In the genomic region with DNA sequence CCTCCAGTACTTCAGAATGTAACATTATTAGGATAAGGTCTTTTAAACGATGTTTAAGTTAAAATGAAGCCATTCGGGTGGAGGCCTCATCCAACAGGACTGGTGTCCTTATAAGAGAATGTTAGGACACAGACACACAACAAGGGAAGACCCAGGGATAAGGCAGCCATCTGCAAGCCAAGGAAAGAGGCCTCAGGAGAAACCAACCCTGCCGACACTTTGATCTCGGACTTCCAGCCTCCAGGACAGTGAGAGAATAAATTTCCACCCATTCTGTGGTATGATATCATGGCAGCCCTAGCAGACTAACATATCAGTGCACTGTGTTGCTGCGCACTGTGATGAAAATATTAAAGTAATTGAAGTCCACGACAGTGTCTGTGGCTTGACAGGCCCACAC, we compare ENCODE assay signal across 18 cellular contexts.
DNase-seq lines count a peak whose midpoint lies in the region; ATAC-seq, FAIRE-seq and TF ChIP-seq lines count a peak whose summit lies in the region.
"Had no signal": no experiment of that assay in that cellular context is flagged by ENCODE, and none has a peak within 500 bp of the region (broad histone marks: within the 10 kb centered on the region; RNA-seq: fewer than 3 reads in every experiment).

No MANE protein-coding gene starts in this region.

- CTCF ChIA-PET in HEK293 (lab: Yijun Ruan, JAX) (interaction anchor here (0.8 kb wide), 1 partner anchor 50 kb away, joined by 3 read pairs; no protein-coding TSS in a partner anchor), endothelial cell of umbilical vein (lab: Charles Lee) (no interaction called here)
- CTCF ChIA-PET in activated CD4-positive, alpha-beta T cell treated with anti-CD3 and anti-CD28 coated beads, Interleukin-2, amount 10 ng/mL, durations not matched to agents 7 days and 5 days (lab: Charles Lee) = interaction anchor here (0.5 to 1.0 kb wide), 2 partner anchors 13 to 75 kb away, joined by 3 to 5 read pairs; no protein-coding TSS in a partner anchor

- H3K4me1 Mint-ChIP-seq in nephron = peaks cover 17% of the 10 kb centered on the region
- H3K4me1 Mint-ChIP-seq in activated CD4-positive, alpha-beta T cell treated with anti-CD3 and anti-CD28 coated beads, Interleukin-2, amount 10 ng/mL, durations not matched to agents 7 days and 5 days = no peaks in the 10 kb centered on the region

- H4K20me1 ChIP-seq in endothelial cell of umbilical vein (replicated peaks; ENCODE audit: control insufficient read depth, extremely low read depth, insufficient read depth, low read length) = no peaks in the 10 kb centered on the region

- intact Hi-C loops in endothelial cell of umbilical vein (cut with micrococcal nuclease) = loop anchor here (2.0 to 5.0 kb wide), 3 partner anchors 271 to 618 kb away; no protein-coding TSS in a partner anchor

- H3K36me3 ChIP-seq in HEK293 (ENCODE audit: control insufficient read depth in 2 of 2, insufficient read depth in 1 of 2, low read length in 2 of 2) (no peaks in the 10 kb centered on the region), endothelial cell of umbilical vein (ENCODE audit: control insufficient read depth in 2 of 2, extremely low read depth in 1 of 2, insufficient read depth in 2 of 2, low read length in 2 of 2) (no peaks in the 10 kb centered on the region)

- no peak overlapping the region for H3K4me2 ChIP-seq in endothelial cell of umbilical vein (ENCODE audit: insufficient read depth, low read length)

- no peak overlapping the region for H3K4me3 ChIP-seq in HEK293 (ENCODE audit: low read depth, low read length)
- no peak overlapping the region for H3K4me3 ChIP-seq in endothelial cell of umbilical vein (replicated peaks in 1 of 3; ENCODE audit: insufficient read depth in 1 of 3, low read depth in 1 of 3, low read length in 3 of 3)
- H3K4me3 ChIP-seq: GM23248 had no signal

- peaks cover 3% of the 10 kb centered on the region for H3K36me3 Mint-ChIP-seq in nephron (ENCODE audit: low read depth)
- no peaks in the 10 kb centered on the region for H3K36me3 Mint-ChIP-seq in activated CD4-positive, alpha-beta T cell treated with anti-CD3 and anti-CD28 coated beads, Interleukin-2, amount 10 ng/mL, durations not matched to agents 7 days and 5 days (ENCODE audit: low read depth)
- H3K36me3 Mint-ChIP-seq: CD4-positive, alpha-beta memory T cell had no signal

- H3K79me2 ChIP-seq in endothelial cell of umbilical vein (ENCODE audit: control insufficient read depth, insufficient read depth, low read length) = no peaks in the 10 kb centered on the region

- no peaks in the 10 kb centered on the region for H3K9me1 ChIP-seq in endothelial cell of umbilical vein (replicated peaks; ENCODE audit: control insufficient read depth, extremely low read depth, insufficient read depth, low read length)

- peak overlapping the region in 2 of 3 experiments; percentile 45 to 59 for H3K27ac Mint-ChIP-seq in nephron
- H3K27ac Mint-ChIP-seq in activated CD4-positive, alpha-beta T cell treated with anti-CD3 and anti-CD28 coated beads, Interleukin-2, amount 10 ng/mL, durations not matched to agents 7 days and 5 days = no peak overlapping the region

- POLR2A ChIA-PET in HEK293 (lab: Yijun Ruan, JAX) = no interaction called here
- POLR2A ChIA-PET in endothelial cell of umbilical vein (lab: Charles Lee) = no interaction called here
- POLR2A ChIA-PET in activated CD4-positive, alpha-beta T cell treated with anti-CD3 and anti-CD28 coated beads, Interleukin-2, amount 10 ng/mL, durations not matched to agents 7 days and 5 days (lab: Charles Lee) = no interaction called here

- dilution Hi-C loops in endothelial cell of umbilical vein (cut with MboI; ENCODE audit: extremely low pct_ligation_motif_present, low sequenced_read_pairs) = no loop called here

- no peak for ATAC-seq in GM18870 (IDR thresholded peaks at IDR 0.05; ENCODE audit: unreplicated experiment)

- TF ChIP-seq CTCF in HEK293 (tag by site-specific recombination; IDR thresholded peaks at IDR 0.05) (no peak), endothelial cell of umbilical vein (IDR thresholded peaks at IDR 0.05; ENCODE audit: extremely low read depth in 1 of 2, insufficient read depth in 1 of 2, low read depth in 1 of 2, low read length in 2 of 2) (no peak), nephron (IDR thresholded peaks at IDR 0.05; ENCODE audit: unreplicated experiment in 3 of 3) (no peak)

- H3K27me3 ChIP-seq in endothelial cell of umbilical vein (ENCODE audit: control insufficient read depth in 2 of 2, insufficient read depth in 2 of 2, low read length in 2 of 2) = peaks cover 0 to 2% of the 10 kb centered on the region in 2 experiments

- DNase-seq in endothelial cell of umbilical vein (ENCODE audit: low read depth, low spot score) = no peak
- no peak for DNase-seq in GM12891 (ENCODE audit: insufficient read length, low spot score)
- DNase-seq in activated CD4-positive, alpha-beta T cell treated with anti-CD3 and anti-CD28 coated beads, Interleukin-2, amount 10 ng/mL, durations not matched to agents 7 days and 5 days = no peak
- DNase-seq: C1 segment of cervical spinal cord; Calu3; CD4-positive, alpha-beta memory T cell; COR-L47; DMS79 treated with DMSO at 0.1 percent for 48 hours; GF-D8; GM23248; H7; HCEC 1CT had no signal

- H3K9me3 Mint-ChIP-seq in nephron = no peaks in the 10 kb centered on the region
- H3K9me3 Mint-ChIP-seq in activated CD4-positive, alpha-beta T cell treated with anti-CD3 and anti-CD28 coated beads, Interleukin-2, amount 10 ng/mL, durations not matched to agents 7 days and 5 days = no peaks in the 10 kb centered on the region

- H3K4me1 ChIP-seq in HEK293 (ENCODE audit: control insufficient read depth, insufficient read depth, low read length) (no peaks in the 10 kb centered on the region), endothelial cell of umbilical vein (ENCODE audit: control insufficient read depth, extremely low read depth, insufficient read depth, low read length) (peaks cover 26% of the 10 kb centered on the region)

- no peak overlapping the region for H3K4me3 Mint-ChIP-seq in nephron
- H3K4me3 Mint-ChIP-seq in activated CD4-positive, alpha-beta T cell treated with anti-CD3 and anti-CD28 coated beads, Interleukin-2, amount 10 ng/mL, durations not matched to agents 7 days and 5 days = no peak overlapping the region
- H3K4me3 Mint-ChIP-seq: CD4-positive, alpha-beta memory T cell had no signal

- no peak overlapping the region for H3K9ac ChIP-seq in endothelial cell of umbilical vein (replicated peaks; ENCODE audit: extremely low read depth, insufficient read depth, low read length)
- H3K9ac ChIP-seq: GM23248 had no signal

- no peak overlapping the region for H2AFZ ChIP-seq in endothelial cell of umbilical vein (ENCODE audit: low read depth, low read length)
- H2AFZ ChIP-seq: GM23248 had no signal

- H3K9me3 ChIP-seq in HEK293 (ENCODE audit: control insufficient read depth, insufficient read depth, low read depth, low read length) (no peaks in the 10 kb centered on the region), endothelial cell of umbilical vein (replicated peaks; ENCODE audit: control insufficient read depth, insufficient read depth, low read length) (no peaks in the 10 kb centered on the region)

- FAIRE-seq in endothelial cell of umbilical vein (lab: Jason Lieb, UNC) (peak; percentile 28), GM12891 (lab: Jason Lieb, UNC) (no peak)
- FAIRE-seq: GM12892, GM19239, H1 had no signal

- H3K27ac ChIP-seq in HEK293 (ENCODE audit: extremely low read depth, low read depth, low read length) = no peak overlapping the region
- no peak overlapping the region for H3K27ac ChIP-seq in endothelial cell of umbilical vein (ENCODE audit: insufficient read depth, low read depth, low read length)
- H3K27ac ChIP-seq: GM23248 had no signal

- TF ChIP-seq POLR2A in endothelial cell of umbilical vein (IDR thresholded peaks at IDR 0.05; ENCODE audit: low read depth, low read length) = no peak
- no peak for TF ChIP-seq POLR2A in GM12891 (IDR thresholded peaks at IDR 0.05; ENCODE audit: low read depth, low read length)

- no TSS peak for BruUV-seq in endothelial cell of umbilical vein (replicated peaks; lab: Mats Ljungman, UMichigan)

- H3K27me3 Mint-ChIP-seq in nephron (ENCODE audit: low read depth) = peaks cover 4% of the 10 kb centered on the region
- no peaks in the 10 kb centered on the region for H3K27me3 Mint-ChIP-seq in activated CD4-positive, alpha-beta T cell treated with anti-CD3 and anti-CD28 coated beads, Interleukin-2, amount 10 ng/mL, durations not matched to agents 7 days and 5 days

TF ChIP-seq in HEK293, 187 proteins besides CTCF, POLR2A, EP300 and RAD21 (continues in another document):
- no peak for TF ChIP-seq ZBTB1 (tag by site-specific recombination; IDR thresholded peaks at IDR 0.05)

TF ChIP-seq in endothelial cell of umbilical vein, 7 proteins besides CTCF, POLR2A, EP300 and RAD21 (continues in another document):
- TF ChIP-seq POLR2AphosphoS5 (IDR thresholded peaks at IDR 0.05; ENCODE audit: insufficient read depth, low read depth, low read length) (no peak), MYC (IDR thresholded peaks at IDR 0.05; ENCODE audit: low read depth, low read length) (no peak), GATA2 (IDR thresholded peaks at IDR 0.05; ENCODE audit: insufficient read depth, insufficient read length, low read depth, low read length) (no peak), FOS (IDR thresholded peaks at IDR 0.05; ENCODE audit: borderline replicate concordance, insufficient read depth, low read length) (no peak), JUN (IDR thresholded peaks at IDR 0.05; ENCODE audit: borderline replicate concordance, insufficient read depth, insufficient read length, low read depth) (no peak), MAX (IDR thresholded peaks at IDR 0.05; ENCODE audit: insufficient read depth, insufficient read length) (no peak)

TF ChIP-seq in GM12891, 5 proteins besides CTCF, POLR2A, EP300 and RAD21:
- TF ChIP-seq SPI1 (IDR thresholded peaks at IDR 0.05; ENCODE audit: low read depth, low read length) = no peak
- no peak for TF ChIP-seq TAF1 (IDR thresholded peaks at IDR 0.05; ENCODE audit: low read depth, low read length)
- TF ChIP-seq PAX5 (IDR thresholded peaks at IDR 0.05; ENCODE audit: insufficient read depth, low read length, severe bottlenecking) = no peak
- no peak for TF ChIP-seq POLR2AphosphoS5 (IDR thresholded peaks at IDR 0.05; ENCODE audit: low read depth, low read length)
- TF ChIP-seq POU2F2 (IDR thresholded peaks at IDR 0.05; ENCODE audit: low read depth, low read length) = no peak
